In genomic region chr4:4717692-4718091, GRCh38 we compare ENCODE assay signal across 15 cellular contexts.
"Had no signal": no experiment of that assay in that cellular context is flagged by ENCODE, and none has a peak within 500 bp of the region (broad histone marks: within the 10 kb centered on the region; RNA-seq: fewer than 3 reads in every experiment).

No MANE protein-coding gene starts in this region.

- H3K36me3 ChIP-seq: breast epithelium, left lung, pancreas, thyroid gland, WERI-Rb-1 had no signal

- ATAC-seq: activated T-helper 17 cell treated with anti-CD3 and anti-CD28 coated beads, Interleukin-2, amount 50 U/mL, for 72 hours; effector memory CD8-positive, alpha-beta T cell; left lung; mucosa of descending colon; naive thymus-derived CD4-positive, alpha-beta T cell; stimulated activated naive B cell treated with anti-CD40 and anti-IgM and Interleukin-4, amounts not matched to agents 10 μg/mL and 1 μg/mL and 100 μg/mL, for 72 hours had no signal

- H3K27me3 Mint-ChIP-seq: activated T-helper 17 cell treated with anti-CD3 and anti-CD28 coated beads, Interleukin-2, amount 50 U/mL, for 72 hours; effector memory CD8-positive, alpha-beta T cell; naive thymus-derived CD4-positive, alpha-beta T cell; stimulated activated naive B cell treated with anti-CD40 and anti-IgM and Interleukin-4, amounts not matched to agents 10 μg/mL and 1 μg/mL and 100 μg/mL, for 72 hours had no signal

- H3K4me3 Mint-ChIP-seq: activated T-helper 17 cell treated with anti-CD3 and anti-CD28 coated beads, Interleukin-2, amount 50 U/mL, for 72 hours; effector memory CD8-positive, alpha-beta T cell; naive thymus-derived CD4-positive, alpha-beta T cell; stimulated activated naive B cell treated with anti-CD40 and anti-IgM and Interleukin-4, amounts not matched to agents 10 μg/mL and 1 μg/mL and 100 μg/mL, for 72 hours had no signal

- H3K27ac ChIP-seq: breast epithelium, left lung, pancreas, thyroid gland, WERI-Rb-1 had no signal

- H3K27me3 ChIP-seq: breast epithelium, left lung, pancreas, thyroid gland had no signal

- DNase-seq: activated CD4-positive, alpha-beta T cell treated with anti-CD3 and anti-CD28 coated beads, Interleukin-2, amount 50 U/mL, for 48 hours; activated naive CD4-positive, alpha-beta T cell treated with Interleukin-2 at 50 U/mL for 16 hours; anterior cingulate cortex; dermis blood vessel endothelial cell; effector memory CD8-positive, alpha-beta T cell; left lung; mucosa of descending colon; naive thymus-derived CD4-positive, alpha-beta T cell; stimulated activated CD4-positive, alpha-beta T cell treated with anti-CD3 and anti-CD28 coated beads, Interleukin-2, amount 100 ng/mL, for 48 hours; stimulated activated naive B cell treated with anti-CD40 and anti-IgM and Interleukin-4, amounts not matched to agents 10 μg/mL and 1 μg/mL and 100 μg/mL, for 72 hours; thyroid gland; WERI-Rb-1 had no signal

- H3K27ac Mint-ChIP-seq: activated T-helper 17 cell treated with anti-CD3 and anti-CD28 coated beads, Interleukin-2, amount 50 U/mL, for 72 hours; effector memory CD8-positive, alpha-beta T cell; naive thymus-derived CD4-positive, alpha-beta T cell; stimulated activated naive B cell treated with anti-CD40 and anti-IgM and Interleukin-4, amounts not matched to agents 10 μg/mL and 1 μg/mL and 100 μg/mL, for 72 hours had no signal

- H3K9me3 ChIP-seq: breast epithelium, left lung, mucosa of descending colon, pancreas, thyroid gland had no signal

- H3K4me3 ChIP-seq: breast epithelium, left lung, mucosa of descending colon, pancreas, thyroid gland had no signal

- H3K4me1 ChIP-seq: breast epithelium, left lung, pancreas, thyroid gland had no signal

- H3K4me1 Mint-ChIP-seq: activated T-helper 17 cell treated with anti-CD3 and anti-CD28 coated beads, Interleukin-2, amount 50 U/mL, for 72 hours; stimulated activated naive B cell treated with anti-CD40 and anti-IgM and Interleukin-4, amounts not matched to agents 10 μg/mL and 1 μg/mL and 100 μg/mL, for 72 hours had no signal
